ENCODE assay signal across 9 cellular contexts in genomic region chr19:9406798-9407352, GRCh38. TPM values are rescaled to one million over a fixed set of nuclear protein-coding genes. Genes with fewer than 3 reads are reported as not detected.
A peak's percentile ranks its signal among the peaks of the same experiment; 100 is the strongest.
DNase-seq lines count a peak whose midpoint lies in the region; ATAC-seq lines count a peak whose summit lies in the region.
"Had no signal": no experiment of that assay in that cellular context is flagged by ENCODE, and none has a peak within 500 bp of the region (broad histone marks: within the 10 kb centered on the region; RNA-seq: fewer than 3 reads in every experiment).

No MANE protein-coding gene starts in this region.

- H3K9me3 ChIP-seq in NT2/D1 (ENCODE audit: insufficient read depth, low read length), result peaks cover 29% of the 10 kb centered on the region

- peak overlapping the region; percentile 89 for H3K9ac ChIP-seq in NT2/D1 (ENCODE audit: insufficient read length, low read depth)
- H3K9ac ChIP-seq: KMS-11 had no signal

- peaks cover 30% of the 10 kb centered on the region for H3K36me3 ChIP-seq in NT2/D1 (ENCODE audit: insufficient read depth, insufficient read length, low read length)

- ATAC-seq in Right ventricle myocardium inferior (peak; percentile 95), sciatic nerve (peak; percentile 91), GM18870 (IDR thresholded peaks at IDR 0.05; ENCODE audit: unreplicated experiment) (no peak), HG02763 (IDR thresholded peaks at IDR 0.05; ENCODE audit: unreplicated experiment) (no peak)

- DNase-seq in ELR (ENCODE audit: low read depth), result peak; percentile 72
- peak; percentile 96 for DNase-seq in NT2/D1 (ENCODE audit: low read depth, low spot score)
- peak; percentile 7 for DNase-seq in activated effector memory CD4-positive, alpha-beta T cell treated with Interleukin-2 at 50 U/mL for 16 hours
- peak; percentile 85 for DNase-seq in Right ventricle myocardium inferior (ENCODE audit: missing footprints)
- peak; percentile 73 for DNase-seq in sciatic nerve (ENCODE audit: low spot score)
- no peak for DNase-seq in NCI-H187 (lab: John Stamatoyannopoulos, UW)

- no peaks in the 10 kb centered on the region for H3K4me1 ChIP-seq in NT2/D1 (ENCODE audit: insufficient read depth, insufficient read length)

- intact Hi-C loops in Right ventricle myocardium inferior (cut with DNase I) (no loop called here), sciatic nerve (cut with DNase I) (no loop called here)

- peak overlapping the region; percentile 71 for H3K4me3 ChIP-seq in NT2/D1 (ENCODE audit: insufficient read length, low read depth)

- no peaks in the 10 kb centered on the region for H3K27me3 ChIP-seq in NT2/D1 (ENCODE audit: insufficient read depth, insufficient read length)

RNA-seq across cellular contexts. Expression of gene ZNF266, which starts 28.5 kb away (rescaled TPM):
- 7.2 TPM for total RNA-seq in Right ventricle myocardium inferior
- 28.0 TPM for total RNA-seq in sciatic nerve

RNA-seq across cellular contexts. Expression of gene ZNF177, which starts 44.1 kb away (rescaled TPM):
- total RNA-seq in Right ventricle myocardium inferior (2.3 TPM), sciatic nerve (6.2 TPM)

Comparison
In these comparisons a context has a peak if more than half of its experiments do, and no peak if none do; other contexts are left out.
1. DNase-seq: peak in ELR (single experiment), NT2/D1 (single experiment), activated effector memory CD4-positive, alpha-beta T cell treated with Interleukin-2 at 50 U/mL for 16 hours (single experiment), Right ventricle myocardium inferior (single experiment) and sciatic nerve (single experiment); none in NCI-H187 (0 of 2).
2. ATAC-seq: peak in Right ventricle myocardium inferior (single experiment) and sciatic nerve (single experiment); none in GM18870 (single experiment) and HG02763 (single experiment).